Comparison of ENCODE assay signal across 8 cellular contexts in the genomic region with DNA sequence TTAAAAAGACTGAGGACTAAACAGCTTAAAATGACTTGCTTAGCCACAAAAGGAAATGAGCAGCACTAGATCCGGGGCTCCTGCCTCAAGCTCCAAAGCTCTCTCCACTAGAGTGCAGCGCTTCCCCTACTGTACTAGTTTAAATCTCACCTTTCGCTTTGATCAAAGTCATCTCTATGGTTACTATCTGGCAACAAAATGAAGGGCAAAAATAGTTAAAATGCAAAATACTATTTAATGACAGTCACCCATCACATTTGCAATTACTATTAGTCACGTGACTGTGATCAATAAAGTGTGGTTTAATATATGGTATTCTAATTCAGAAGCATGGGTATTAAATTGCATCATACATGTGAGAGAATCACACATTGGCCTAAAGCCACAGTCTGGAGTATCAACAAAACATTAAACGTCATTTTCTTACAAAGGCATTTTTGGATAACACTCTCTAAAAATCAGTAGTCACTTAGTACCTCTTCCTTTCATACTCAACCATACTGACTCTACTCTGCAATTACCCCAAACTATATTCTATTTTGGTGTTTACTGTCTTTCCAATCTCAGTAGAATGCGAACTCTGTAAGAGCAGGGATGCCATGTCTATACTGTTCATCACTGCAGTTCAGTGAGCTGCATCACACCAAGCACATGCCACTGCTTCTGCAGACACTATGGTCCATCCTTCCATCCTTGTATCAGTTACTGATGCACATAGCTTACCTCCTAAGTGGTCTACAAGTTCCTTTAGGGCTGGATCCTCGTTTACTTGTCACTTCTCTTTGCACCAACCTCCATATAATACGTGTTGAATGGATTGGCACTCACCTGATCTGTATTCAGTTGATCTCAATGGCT. TPM values are rescaled to one million over a fixed set of nuclear protein-coding genes. Genes with fewer than 3 reads are reported as not detected.
A peak's percentile ranks its signal among the peaks of the same experiment; 100 is the strongest.
DNase-seq lines count a peak whose midpoint lies in the region; ATAC-seq, FAIRE-seq and TF ChIP-seq lines count a peak whose summit lies in the region.

No MANE protein-coding gene starts in this region.

- H3K4me1 Mint-ChIP-seq in activated naive CD4-positive, alpha-beta T cell treated with anti-CD3 and anti-CD28 coated beads for 36 hours (ENCODE audit: low read depth): peaks cover 70% of the 10 kb centered on the region

- H3K9me1 ChIP-seq in keratinocyte (ENCODE audit: control insufficient read depth, extremely low read depth, insufficient read depth, low read length): peaks cover 4% of the 10 kb centered on the region

- no peak for ATAC-seq in GM21381 (IDR thresholded peaks at IDR 0.05; ENCODE audit: unreplicated experiment)

- no peak overlapping the region for H2AFZ ChIP-seq in keratinocyte (ENCODE audit: control insufficient read depth, low read length)

- H3K4me3 ChIP-seq in GM12865 (ENCODE audit: low read depth, low read length) (no peak overlapping the region), keratinocyte (ENCODE audit: control insufficient read depth in 2 of 3, extremely low read depth in 1 of 3, insufficient read depth in 2 of 3, low read depth in 1 of 3, low read length in 3 of 3) (no peak overlapping the region), SJCRH30 (no peak overlapping the region)

- DNase-seq in GM12865 (ENCODE audit: low read depth) (peak; percentile 53), NCI-H2196 (lab: John Stamatoyannopoulos, UW; ENCODE audit: unreplicated experiment) (peak; percentile 18), keratinocyte (ENCODE audit: low read depth, low spot score) (no peak), SK-N-DZ (ENCODE audit: low spot score) (no peak), midbrain (lab: John Stamatoyannopoulos, UW) (no peak), SJCRH30 (no peak)
- DNase-seq in activated naive CD4-positive, alpha-beta T cell treated with anti-CD3 and anti-CD28 coated beads for 36 hours: peak; percentile 78

- no peaks in the 10 kb centered on the region for H3K9me3 Mint-ChIP-seq in activated naive CD4-positive, alpha-beta T cell treated with anti-CD3 and anti-CD28 coated beads for 36 hours

- H3K79me2 ChIP-seq in keratinocyte (ENCODE audit: control insufficient read depth, insufficient read depth, low read length): peaks cover 89% of the 10 kb centered on the region

- peak; percentile 26 for FAIRE-seq in keratinocyte (lab: Jason Lieb, UNC)

- no peak overlapping the region for H3K9ac ChIP-seq in keratinocyte (ENCODE audit: control insufficient read depth, extremely low read depth, insufficient read depth, low read length)

- CTCF ChIA-PET in activated naive CD4-positive, alpha-beta T cell treated with anti-CD3 and anti-CD28 coated beads for 36 hours (lab: Charles Lee): interaction anchor here (1.2 to 5.9 kb wide), 2 partner anchors 14 to 30 kb away, joined by 3 to 52 read pairs; no protein-coding TSS in a partner anchor

- H3K27me3 Mint-ChIP-seq in activated naive CD4-positive, alpha-beta T cell treated with anti-CD3 and anti-CD28 coated beads for 36 hours (ENCODE audit: low read depth): no peaks in the 10 kb centered on the region

- H3K36me3 Mint-ChIP-seq in activated naive CD4-positive, alpha-beta T cell treated with anti-CD3 and anti-CD28 coated beads for 36 hours (ENCODE audit: low read depth): peaks cover 49% of the 10 kb centered on the region

- H3K27me3 ChIP-seq in keratinocyte (ENCODE audit: control insufficient read depth, extremely low read depth, insufficient read depth, low read length) (no peaks in the 10 kb centered on the region), SJCRH30 (no peaks in the 10 kb centered on the region)

- H3K4me1 ChIP-seq in keratinocyte (ENCODE audit: control insufficient read depth, extremely low read depth, insufficient read depth, low read length): peaks cover 22% of the 10 kb centered on the region
- peaks cover 5% of the 10 kb centered on the region; the same call in 1 of the 2 replicates for H3K4me1 ChIP-seq in SJCRH30

- H4K20me1 ChIP-seq in keratinocyte (ENCODE audit: control insufficient read depth, extremely low read depth, insufficient read depth, low read length): peaks cover 20% of the 10 kb centered on the region

- H3K4me2 ChIP-seq in keratinocyte (ENCODE audit: control insufficient read depth, extremely low read depth, insufficient read depth, low read depth, low read length): peak overlapping the region; percentile 27

- peak overlapping the region; percentile 65 for H3K27ac Mint-ChIP-seq in activated naive CD4-positive, alpha-beta T cell treated with anti-CD3 and anti-CD28 coated beads for 36 hours

- TF ChIP-seq CTCF in GM12865 (IDR thresholded peaks at IDR 0.05; ENCODE audit: insufficient read depth, low read depth, low read length, missing control alignments) (peak; percentile 25), keratinocyte (optimal IDR thresholded peaks at IDR 0.05 in 1 of 3, IDR thresholded peaks at IDR 0.05 in 1 of 3, conservative IDR thresholded peaks at IDR 0.05 in 1 of 3; ENCODE audit: extremely low read depth in 1 of 3, insufficient read depth in 2 of 3, low read length in 3 of 3) (peak; percentile 15 to 31 (median 27))

- H3K36me3 ChIP-seq in keratinocyte (ENCODE audit: control insufficient read depth in 2 of 2, extremely low read depth in 1 of 2, insufficient read depth in 2 of 2, low read length in 2 of 2): peaks cover 4 to 19% of the 10 kb centered on the region in 2 experiments
- peaks cover 63% of the 10 kb centered on the region for H3K36me3 ChIP-seq in SJCRH30

- intact Hi-C loops in activated naive CD4-positive, alpha-beta T cell treated with anti-CD3 and anti-CD28 coated beads for 36 hours (cut with micrococcal nuclease): no loop called here

- peak overlapping the region; percentile 10 for H3K4me3 Mint-ChIP-seq in activated naive CD4-positive, alpha-beta T cell treated with anti-CD3 and anti-CD28 coated beads for 36 hours

- H3K27ac ChIP-seq in keratinocyte (ENCODE audit: control insufficient read depth, insufficient read depth, low read length) (peak overlapping the region; percentile 45), SJCRH30 (no peak overlapping the region)

- dilution Hi-C loops in keratinocyte (cut with MboI; ENCODE audit: extremely low pct_ligation_motif_present, low sequenced_read_pairs): no loop called here

- H3K9me3 ChIP-seq in keratinocyte (ENCODE audit: control insufficient read depth, low read depth, low read length) (no peaks in the 10 kb centered on the region), SJCRH30 (replicated peaks) (no peaks in the 10 kb centered on the region)

RNA-seq across cellular contexts. Expression of a gene that starts 6.2 kb away (rescaled TPM):
- total RNA-seq in activated naive CD4-positive, alpha-beta T cell treated with anti-CD3 and anti-CD28 coated beads for 36 hours: 10 to 100 TPM; 67.8 to 70.7 TPM
- polyA plus RNA-seq in keratinocyte: 29.6 to 68.4 TPM (median 56.6 TPM) in 3 replicates
- 81.7 TPM for polyA plus RNA-seq in keratinocyte (2011; ENCODE audit: low read depth)
- polyA plus RNA-seq in keratinocyte (2011; cell fraction: cytosol; rRNA removed): 34.4 and 60.1 TPM in 2 replicates
- 36.2 and 54.4 TPM in 2 replicates for polyA plus RNA-seq in keratinocyte (2011; cell fraction: nucleus; rRNA removed)
- polyA plus RNA-seq in keratinocyte (2012; ENCODE audit: low replicate concordance): 60.1 and 72.2 TPM in 2 replicates
- polyA minus RNA-seq in keratinocyte: 7.3 to 42.1 TPM (median 13.0 TPM) in 3 replicates
- 79.6 TPM for polyA minus RNA-seq in keratinocyte (2011; cell fraction: cytosol; rRNA and poly(A)+ RNA removed)
- 14.2 and 31.7 TPM in 2 replicates for polyA minus RNA-seq in keratinocyte (2011; cell fraction: nucleus; rRNA and poly(A)+ RNA removed)
- polyA plus RNA-seq in SK-N-DZ (2014; cell fraction: cytosol; rRNA removed): 21.1 and 23.6 TPM in 2 replicates
- polyA plus RNA-seq in SK-N-DZ (2014; cell fraction: nucleus; rRNA removed): 20.8 and 30.3 TPM in 2 replicates
- total RNA-seq in SJCRH30 (2014; rRNA removed; shearing (Covaris generic)): 49.6 and 69.7 TPM in 2 replicates

RNA-seq across cellular contexts. Expression of a gene that starts 16.9 kb away (rescaled TPM):
- 10 to 100 TPM; 58.7 to 60.0 TPM for total RNA-seq in activated naive CD4-positive, alpha-beta T cell treated with anti-CD3 and anti-CD28 coated beads for 36 hours
- 14.7 to 25.4 TPM (median 24.8 TPM) in 3 replicates for polyA plus RNA-seq in keratinocyte
- polyA plus RNA-seq in keratinocyte (2011; ENCODE audit: low read depth): 19.5 TPM
- polyA plus RNA-seq in keratinocyte (2011; cell fraction: cytosol; rRNA removed): 23.4 and 33.3 TPM in 2 replicates
- polyA plus RNA-seq in keratinocyte (2011; cell fraction: nucleus; rRNA removed): 12.7 and 15.9 TPM in 2 replicates
- 23.1 and 23.3 TPM in 2 replicates for polyA plus RNA-seq in keratinocyte (2012; ENCODE audit: low replicate concordance)
- 13.8 to 26.5 TPM (median 17.4 TPM) in 3 replicates for polyA minus RNA-seq in keratinocyte
- 16.9 TPM for polyA minus RNA-seq in keratinocyte (2011; cell fraction: cytosol; rRNA and poly(A)+ RNA removed)
- polyA minus RNA-seq in keratinocyte (2011; cell fraction: nucleus; rRNA and poly(A)+ RNA removed): 7.9 and 15.7 TPM in 2 replicates
- 10.8 and 17.5 TPM in 2 replicates for polyA plus RNA-seq in SK-N-DZ (2014; cell fraction: cytosol; rRNA removed)
- polyA plus RNA-seq in SK-N-DZ (2014; cell fraction: nucleus; rRNA removed): 6.8 and 10.5 TPM in 2 replicates
- total RNA-seq in SJCRH30 (2014; rRNA removed; shearing (Covaris generic)): 2.9 and 3.5 TPM in 2 replicates

Comparison
In these comparisons a context has a peak if more than half of its experiments do, and no peak if none do; other contexts are left out.
1. DNase-seq: peak in GM12865 (single experiment), NCI-H2196 (single experiment) and activated naive CD4-positive, alpha-beta T cell treated with anti-CD3 and anti-CD28 coated beads for 36 hours (single experiment); none in keratinocyte (single experiment), SK-N-DZ (single experiment), midbrain (single experiment) and SJCRH30 (0 of 2).
2. RNA of a gene that starts 16.9 kb away (total RNA-seq): 58.7 to 60.0 TPM in activated naive CD4-positive, alpha-beta T cell treated with anti-CD3 and anti-CD28 coated beads for 36 hours; 2.9 to 3.5 TPM in SJCRH30; every median in the first group is over 10 times any median in the second.